Comparison of ENCODE assay signal across 27 cellular contexts in the genomic region with DNA sequence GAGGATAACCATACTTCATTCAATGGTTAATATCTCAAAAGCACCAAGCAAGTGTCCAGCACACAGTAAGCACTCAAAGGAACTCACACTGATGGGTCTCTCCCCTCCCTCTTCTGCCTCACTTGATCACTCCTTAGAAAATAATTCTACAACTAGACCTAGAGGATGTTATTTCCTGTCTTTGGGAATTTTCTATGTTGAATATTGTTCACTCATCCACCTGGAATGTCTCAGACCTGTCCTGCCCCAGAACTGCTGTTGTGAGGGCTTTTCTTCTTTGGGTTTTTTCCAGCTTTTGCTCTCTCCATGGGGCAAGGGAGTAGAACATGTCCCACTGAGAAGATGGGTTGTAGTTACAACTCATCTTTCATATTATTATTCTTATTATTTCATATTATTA. TPM values are rescaled to one million over a fixed set of nuclear protein-coding genes. Genes with fewer than 3 reads are reported as not detected.
"Had no signal": no experiment of that assay in that cellular context is flagged by ENCODE, and none has a peak within 500 bp of the region (broad histone marks: within the 10 kb centered on the region; RNA-seq: fewer than 3 reads in every experiment).

No MANE protein-coding gene starts in this region.

- H3K27ac Mint-ChIP-seq: activated B cell treated with CpG ODN at 0.5 μM for 24 hours; activated CD4-positive, alpha-beta T cell treated with anti-CD3 and anti-CD28 coated beads, Interleukin-2, amount 10 ng/mL, durations not matched to agents 24 days and 14 days; activated CD8-positive, alpha-beta memory T cell treated with anti-CD3 and anti-CD28 coated beads, Interleukin-2, amount 10 ng/mL, durations not matched to agents 7 days and 5 days; activated naive CD4-positive, alpha-beta T cell treated with anti-CD3 and anti-CD28 coated beads, Interleukin-2, amount 10 ng/mL, durations not matched to agents 7 days and 5 days; activated naive CD8-positive, alpha-beta T cell treated with anti-CD3 and anti-CD28 coated beads, Interleukin-2, amount 10 ng/mL, durations not matched to agents 7 days and 5 days; activated T-helper 2 cell treated with anti-CD3 and anti-CD28 coated beads, Interferon-gamma antibody, Interleukin-2, Interleukin-4, amounts not matched to agents 10 μg/mL and 5 μg/mL and 100 μg/mL, durations not matched to agents 14 hours and 24 hours and 36 hours; T-cell had no signal

- H3K27me3 ChIP-seq: body of pancreas had no signal

- ATAC-seq: activated CD8-positive, alpha-beta memory T cell treated with anti-CD3 and anti-CD28 coated beads, Interleukin-2, amount 10 ng/mL, durations not matched to agents 7 days and 5 days; body of pancreas; T-cell had no signal

- H3K4me3 Mint-ChIP-seq: activated B cell treated with CpG ODN at 0.5 μM for 24 hours; activated CD4-positive, alpha-beta T cell treated with anti-CD3 and anti-CD28 coated beads, Interleukin-2, amount 10 ng/mL, durations not matched to agents 24 days and 14 days; activated CD8-positive, alpha-beta memory T cell treated with anti-CD3 and anti-CD28 coated beads, Interleukin-2, amount 10 ng/mL, durations not matched to agents 7 days and 5 days; activated naive CD4-positive, alpha-beta T cell treated with anti-CD3 and anti-CD28 coated beads, Interleukin-2, amount 10 ng/mL, durations not matched to agents 7 days and 5 days; activated naive CD8-positive, alpha-beta T cell treated with anti-CD3 and anti-CD28 coated beads, Interleukin-2, amount 10 ng/mL, durations not matched to agents 7 days and 5 days; central memory CD8-positive, alpha-beta T cell; T-cell had no signal

- H3K9me3 Mint-ChIP-seq: activated B cell treated with CpG ODN at 0.5 μM for 24 hours; activated CD4-positive, alpha-beta T cell treated with anti-CD3 and anti-CD28 coated beads, Interleukin-2, amount 10 ng/mL, durations not matched to agents 24 days and 14 days; activated naive CD4-positive, alpha-beta T cell treated with anti-CD3 and anti-CD28 coated beads, Interleukin-2, amount 10 ng/mL, durations not matched to agents 7 days and 5 days; activated naive CD8-positive, alpha-beta T cell treated with anti-CD3 and anti-CD28 coated beads, Interleukin-2, amount 10 ng/mL, durations not matched to agents 7 days and 5 days; activated T-helper 2 cell treated with anti-CD3 and anti-CD28 coated beads, Interferon-gamma antibody, Interleukin-2, Interleukin-4, amounts not matched to agents 10 μg/mL and 5 μg/mL and 100 μg/mL, durations not matched to agents 14 hours and 24 hours and 36 hours; central memory CD8-positive, alpha-beta T cell; T-cell had no signal

- DNase-seq: activated B cell treated with CpG ODN at 0.5 μM for 24 hours; activated CD4-positive, alpha-beta T cell treated with anti-CD3 and anti-CD28 coated beads for 1 hour; activated CD4-positive, alpha-beta T cell treated with anti-CD3 and anti-CD28 coated beads, Interleukin-2, amount 10 ng/mL, durations not matched to agents 24 days and 14 days; activated CD4-positive, alpha-beta T cell treated with anti-CD3 and anti-CD28 coated beads, Interleukin-2, amount 50 U/mL, for 48 hours; activated CD8-positive, alpha-beta memory T cell treated with anti-CD3 and anti-CD28 coated beads, Interleukin-2, amount 10 ng/mL, durations not matched to agents 7 days and 5 days; activated gamma-delta T cell treated with Interleukin-2 at 50 U/mL for 16 hours; activated naive CD4-positive, alpha-beta T cell treated with anti-CD3 and anti-CD28 coated beads, Interleukin-2, amount 10 ng/mL, durations not matched to agents 7 days and 5 days; activated naive CD8-positive, alpha-beta T cell treated with anti-CD3 and anti-CD28 coated beads, Interleukin-2, amount 10 ng/mL, durations not matched to agents 7 days and 5 days; activated T-cell treated with anti-CD3 and anti-CD28 coated beads, Interleukin-2, amount 50 U/mL, for 48 hours; aorta; body of pancreas; Karpas-422; MM.1S; NCI-H1105; NCI-H1436 treated with DMSO at 0.1 percent for 48 hours; NCI-H187; NCI-H2081; NCI-H446; NCI-H524; PC-9; SIG-M5; T-cell; T-helper 2 cell; T1000 had no signal

- H3K4me1 Mint-ChIP-seq: activated B cell treated with CpG ODN at 0.5 μM for 24 hours; central memory CD8-positive, alpha-beta T cell; T-cell had no signal

- H2AFZ ChIP-seq: PC-9 had no signal

- H3K4me2 ChIP-seq: PC-9 had no signal

- H3K27ac ChIP-seq: body of pancreas, PC-9, SK-N-MC had no signal

- H3K27me3 Mint-ChIP-seq: activated B cell treated with CpG ODN at 0.5 μM for 24 hours; activated CD4-positive, alpha-beta T cell treated with anti-CD3 and anti-CD28 coated beads, Interleukin-2, amount 10 ng/mL, durations not matched to agents 24 days and 14 days; activated CD8-positive, alpha-beta memory T cell treated with anti-CD3 and anti-CD28 coated beads, Interleukin-2, amount 10 ng/mL, durations not matched to agents 7 days and 5 days; activated naive CD4-positive, alpha-beta T cell treated with anti-CD3 and anti-CD28 coated beads, Interleukin-2, amount 10 ng/mL, durations not matched to agents 7 days and 5 days; activated naive CD8-positive, alpha-beta T cell treated with anti-CD3 and anti-CD28 coated beads, Interleukin-2, amount 10 ng/mL, durations not matched to agents 7 days and 5 days; central memory CD8-positive, alpha-beta T cell; T-cell had no signal

- H3K4me3 ChIP-seq: body of pancreas, PC-9, SK-N-MC had no signal

- H3K9me3 ChIP-seq: body of pancreas had no signal

- H3K4me1 ChIP-seq: body of pancreas had no signal

RNA-seq across cellular contexts. Expression of a gene that starts 25.3 kb away (rescaled TPM):
- total RNA-seq: activated B cell treated with CpG ODN at 0.5 μM for 24 hours; activated CD4-positive, alpha-beta T cell treated with anti-CD3 and anti-CD28 coated beads, Interleukin-2, amount 10 ng/mL, durations not matched to agents 24 days and 14 days; PC-9; T-cell had no signal
